ENCODE assay signal across 20 cellular contexts in genomic region chr16:50812876-50813466, GRCh38.
DNase-seq lines count a peak whose midpoint lies in the region; ATAC-seq and TF ChIP-seq lines count a peak whose summit lies in the region.
"Had no signal": no experiment of that assay in that cellular context is flagged by ENCODE, and none has a peak within 500 bp of the region (broad histone marks: within the 10 kb centered on the region; RNA-seq: fewer than 3 reads in every experiment).

No MANE protein-coding gene starts in this region.

- H3K27me3 Mint-ChIP-seq in activated CD8-positive, alpha-beta T cell treated with anti-CD3 and anti-CD28 coated beads, Interleukin-2, amount 10 ng/mL, durations not matched to agents 7 days and 5 days (ENCODE audit: low read depth) = no peaks in the 10 kb centered on the region
- H3K27me3 Mint-ChIP-seq in activated CD8-positive, alpha-beta T cell treated with anti-CD3 and anti-CD28 coated beads for 36 hours = peaks cover 1% of the 10 kb centered on the region
- no peaks in the 10 kb centered on the region for H3K27me3 Mint-ChIP-seq in type B pancreatic cell
- H3K27me3 Mint-ChIP-seq in CD8-positive, alpha-beta memory T cell = peaks cover 2 to 6% of the 10 kb centered on the region in 2 donors

- peaks cover 0 to 5% (median 0%) of the 10 kb centered on the region in 3 experiments for H3K27me3 ChIP-seq in neuronal stem cell (ENCODE audit: control insufficient read depth in 3 of 3, insufficient read depth in 3 of 3, low read depth in 1 of 3, low read length in 3 of 3)
- H3K27me3 ChIP-seq in mesendoderm (ENCODE audit: insufficient read depth, low read length, poor library complexity) = no peaks in the 10 kb centered on the region
- no peaks in the 10 kb centered on the region for H3K27me3 ChIP-seq in CD8-positive, alpha-beta memory T cell (ENCODE audit: insufficient read depth, low read length, poor library complexity, severe bottlenecking)
- H3K27me3 ChIP-seq: BLaER1 had no signal

- H3K79me1 ChIP-seq in neuronal stem cell (ENCODE audit: low read depth, low read length) = no peaks in the 10 kb centered on the region
- no peaks in the 10 kb centered on the region for H3K79me1 ChIP-seq in mesendoderm (ENCODE audit: low read length)

- peak; percentile 9 for DNase-seq in activated CD8-positive, alpha-beta T cell treated with anti-CD3 and anti-CD28 coated beads, Interleukin-2, amount 10 ng/mL, durations not matched to agents 7 days and 5 days
- no peak for DNase-seq in activated CD8-positive, alpha-beta T cell treated with anti-CD3 and anti-CD28 coated beads for 36 hours
- DNase-seq in fibroblast of gingiva (ENCODE audit: low read depth) = peak; percentile 51
- no peak for DNase-seq in neuronal stem cell (ENCODE audit: low spot score)
- peak; percentile 45 for DNase-seq in type B pancreatic cell (ENCODE audit: extremely low spot score, unreplicated experiment)
- no peak for DNase-seq in mesendoderm
- DNase-seq in CD8-positive, alpha-beta memory T cell = no peak
- DNase-seq: Calu3; CD4-positive, alpha-beta memory T cell; DND-41; EL; GM23248 had no signal

- no peak overlapping the region for H3K27ac ChIP-seq in neuronal stem cell (replicated peaks; ENCODE audit: low read length)
- H3K27ac ChIP-seq in mesendoderm (ENCODE audit: low read depth, low read length) = no peak overlapping the region
- no peak overlapping the region for H3K27ac ChIP-seq in CD8-positive, alpha-beta memory T cell (ENCODE audit: low read depth, low read length)
- H3K27ac ChIP-seq: 22Rv1, A549, BLaER1, GM23248 had no signal

- H2BK5ac ChIP-seq in neuronal stem cell (ENCODE audit: low read length) = no peak overlapping the region
- no peak overlapping the region for H2BK5ac ChIP-seq in mesendoderm (ENCODE audit: low read length)

- WGBS in neuronal stem cell (ENCODE audit: extremely low coverage in 2 of 2, insufficient read length in 2 of 2, insufficient replicate concordance in 1 of 2), 2 donors = no CpG with 5 or more reads among the region's 9 CpGs
- no CpG with 5 or more reads among the region's 9 CpGs for WGBS in mesendoderm (ENCODE audit: extremely low coverage, insufficient coverage, low lambda C conversion rate)

- H3K18ac ChIP-seq in neuronal stem cell (ENCODE audit: low read length) (no peak overlapping the region), mesendoderm (ENCODE audit: low read length) (no peak overlapping the region)

- no peak overlapping the region for H4K8ac ChIP-seq in neuronal stem cell (ENCODE audit: low read depth, low read length)
- no peak overlapping the region for H4K8ac ChIP-seq in mesendoderm (ENCODE audit: low read depth, low read length)

- H3K56ac ChIP-seq in mesendoderm (ENCODE audit: low read length) = no peak overlapping the region

- intact Hi-C loops in activated CD8-positive, alpha-beta T cell treated with anti-CD3 and anti-CD28 coated beads for 36 hours (cut with micrococcal nuclease) = no loop called here

- H3K14ac ChIP-seq in neuronal stem cell (ENCODE audit: low read length) = peak overlapping the region; percentile 92

- no peaks in the 10 kb centered on the region for H3K9me3 ChIP-seq in neuronal stem cell (replicated peaks in 1 of 2; ENCODE audit: control insufficient read depth in 2 of 2, insufficient read depth in 1 of 2, low read depth in 1 of 2, low read length in 2 of 2)
- no peaks in the 10 kb centered on the region for H3K9me3 ChIP-seq in CD8-positive, alpha-beta memory T cell (ENCODE audit: low read length)
- H3K9me3 ChIP-seq: A549, BLaER1, HAP-1 had no signal

- H2AK5ac ChIP-seq in neuronal stem cell (ENCODE audit: low read depth, low read length) (no peak overlapping the region), mesendoderm (ENCODE audit: low read length) (no peak overlapping the region)

- H3K4ac ChIP-seq in neuronal stem cell (ENCODE audit: low read length) (no peak overlapping the region), mesendoderm (ENCODE audit: low read depth, low read length) (no peak overlapping the region)

- H3K4me2 ChIP-seq in neuronal stem cell (ENCODE audit: insufficient read depth, low read length, poor library complexity, severe bottlenecking) (no peak overlapping the region), mesendoderm (ENCODE audit: low read length) (no peak overlapping the region)
- H3K4me2 ChIP-seq: A549, BLaER1 had no signal

- CTCF ChIA-PET in activated CD8-positive, alpha-beta T cell treated with anti-CD3 and anti-CD28 coated beads, Interleukin-2, amount 10 ng/mL, durations not matched to agents 7 days and 5 days (lab: Charles Lee) = interaction anchor here (1.5 kb wide), 1 partner anchor 146 kb away, joined by 4 read pairs; no protein-coding TSS in a partner anchor
- CTCF ChIA-PET in activated CD8-positive, alpha-beta T cell treated with anti-CD3 and anti-CD28 coated beads for 36 hours (lab: Charles Lee) = interaction anchor here (1.1 to 4.8 kb wide), 3 partner anchors 141 to 296 kb away, joined by 3 to 32 read pairs (median 6); no protein-coding TSS in a partner anchor
- CTCF ChIA-PET in CD8-positive, alpha-beta memory T cell (lab: Charles Lee) = interaction anchor here (1.1 to 4.7 kb wide), 2 partner anchors 7 to 75 kb away, joined by 3 to 35 read pairs; no protein-coding TSS in a partner anchor

- H3K27ac Mint-ChIP-seq in activated CD8-positive, alpha-beta T cell treated with anti-CD3 and anti-CD28 coated beads, Interleukin-2, amount 10 ng/mL, durations not matched to agents 7 days and 5 days = no peak overlapping the region
- H3K27ac Mint-ChIP-seq in activated CD8-positive, alpha-beta T cell treated with anti-CD3 and anti-CD28 coated beads for 36 hours = no peak overlapping the region
- no peak overlapping the region for H3K27ac Mint-ChIP-seq in type B pancreatic cell
- peak overlapping the region in 2 of 8 donors; percentile 65 for H3K27ac Mint-ChIP-seq in CD8-positive, alpha-beta memory T cell
- H3K27ac Mint-ChIP-seq: CD14-positive monocyte; CD4-positive, alpha-beta memory T cell; IgD-negative memory B cell had no signal

- H3K9ac ChIP-seq in neuronal stem cell (ENCODE audit: low read depth, low read length, poor library complexity) (no peak overlapping the region), mesendoderm (ENCODE audit: low read length) (no peak overlapping the region)
- H3K9ac ChIP-seq: BLaER1, GM23248 had no signal

- H4K91ac ChIP-seq in neuronal stem cell (ENCODE audit: low read depth, low read length, poor library complexity) = no peak overlapping the region

- H3K4me1 ChIP-seq in neuronal stem cell (ENCODE audit: control insufficient read depth in 2 of 2, insufficient read depth in 1 of 2, low read depth in 1 of 2, low read length in 2 of 2) (peaks cover 3 to 7% of the 10 kb centered on the region in 2 donors), mesendoderm (ENCODE audit: control insufficient read depth, low read depth, low read length) (peaks cover 5% of the 10 kb centered on the region)
- H3K4me1 ChIP-seq in CD8-positive, alpha-beta memory T cell (ENCODE audit: insufficient read depth, low read length) = no peaks in the 10 kb centered on the region
- H3K4me1 ChIP-seq: A549, HAP-1 had no signal

- H3K79me2 ChIP-seq in mesendoderm (ENCODE audit: control insufficient read depth, insufficient read depth, low read length) = no peaks in the 10 kb centered on the region

- POLR2A ChIA-PET in activated CD8-positive, alpha-beta T cell treated with anti-CD3 and anti-CD28 coated beads, Interleukin-2, amount 10 ng/mL, durations not matched to agents 7 days and 5 days (lab: Charles Lee) = interaction anchor here (0.6 kb wide), 1 partner anchor 72 kb away, joined by 3 read pairs; no protein-coding TSS in a partner anchor
- POLR2A ChIA-PET in activated CD8-positive, alpha-beta T cell treated with anti-CD3 and anti-CD28 coated beads for 36 hours (lab: Charles Lee) = no interaction called here
- POLR2A ChIA-PET in CD8-positive, alpha-beta memory T cell (lab: Charles Lee) = no interaction called here

- ATAC-seq in activated CD8-positive, alpha-beta T cell treated with anti-CD3 and anti-CD28 coated beads, Interleukin-2, amount 10 ng/mL, durations not matched to agents 7 days and 5 days = no peak
- ATAC-seq in activated CD8-positive, alpha-beta T cell treated with anti-CD3 and anti-CD28 coated beads for 36 hours = no peak
- ATAC-seq in HG03039 (IDR thresholded peaks at IDR 0.05; ENCODE audit: unreplicated experiment) = no peak
- ATAC-seq: A549, GM12878 had no signal

- H3K9me3 Mint-ChIP-seq in activated CD8-positive, alpha-beta T cell treated with anti-CD3 and anti-CD28 coated beads, Interleukin-2, amount 10 ng/mL, durations not matched to agents 7 days and 5 days (ENCODE audit: insufficient read depth) = no peaks in the 10 kb centered on the region
- no peaks in the 10 kb centered on the region for H3K9me3 Mint-ChIP-seq in activated CD8-positive, alpha-beta T cell treated with anti-CD3 and anti-CD28 coated beads for 36 hours
- H3K9me3 Mint-ChIP-seq in type B pancreatic cell = no peaks in the 10 kb centered on the region
- H3K9me3 Mint-ChIP-seq in CD8-positive, alpha-beta memory T cell = no peaks in the 10 kb centered on the region
- H3K9me3 Mint-ChIP-seq: CD14-positive monocyte, IgD-negative memory B cell had no signal

- no peak overlapping the region for H3K4me3 ChIP-seq in neuronal stem cell (ENCODE audit: low read length in 2 of 2)
- H3K4me3 ChIP-seq in mesendoderm (ENCODE audit: low read length) = no peak overlapping the region
- no peak overlapping the region for H3K4me3 ChIP-seq in CD8-positive, alpha-beta memory T cell (ENCODE audit: low read length)
- H3K4me3 ChIP-seq: A549, BLaER1, GM12878, GM23248, HAP-1 had no signal

- H2BK12ac ChIP-seq in neuronal stem cell (ENCODE audit: low read length) = no peak overlapping the region

- H3K36me3 ChIP-seq in neuronal stem cell (replicated peaks in 1 of 2; ENCODE audit: control insufficient read depth in 2 of 2, insufficient read depth in 2 of 2, low read length in 2 of 2) (no peaks in the 10 kb centered on the region), mesendoderm (ENCODE audit: control insufficient read depth, insufficient read depth, low read length) (no peaks in the 10 kb centered on the region)
- H3K36me3 ChIP-seq in CD8-positive, alpha-beta memory T cell (ENCODE audit: insufficient read depth, low read length) = no peaks in the 10 kb centered on the region
- H3K36me3 ChIP-seq: BLaER1, HAP-1 had no signal

- H2BK120ac ChIP-seq in neuronal stem cell (ENCODE audit: low read depth, low read length) = no peak overlapping the region
- no peak overlapping the region for H2BK120ac ChIP-seq in mesendoderm (ENCODE audit: low read depth, low read length)

- peaks cover 7% of the 10 kb centered on the region for H3K4me1 Mint-ChIP-seq in activated CD8-positive, alpha-beta T cell treated with anti-CD3 and anti-CD28 coated beads, Interleukin-2, amount 10 ng/mL, durations not matched to agents 7 days and 5 days (ENCODE audit: low read depth)
- peaks cover 3% of the 10 kb centered on the region for H3K4me1 Mint-ChIP-seq in activated CD8-positive, alpha-beta T cell treated with anti-CD3 and anti-CD28 coated beads for 36 hours (ENCODE audit: low read depth)
- H3K4me1 Mint-ChIP-seq in type B pancreatic cell (ENCODE audit: unreplicated experiment) = no peaks in the 10 kb centered on the region
- no peaks in the 10 kb centered on the region for H3K4me1 Mint-ChIP-seq in CD8-positive, alpha-beta memory T cell
- H3K4me1 Mint-ChIP-seq: CD14-positive monocyte; CD4-positive, alpha-beta memory T cell; IgD-negative memory B cell had no signal

- no peaks in the 10 kb centered on the region for H3K36me3 Mint-ChIP-seq in activated CD8-positive, alpha-beta T cell treated with anti-CD3 and anti-CD28 coated beads, Interleukin-2, amount 10 ng/mL, durations not matched to agents 7 days and 5 days (ENCODE audit: low read depth)
- H3K36me3 Mint-ChIP-seq in activated CD8-positive, alpha-beta T cell treated with anti-CD3 and anti-CD28 coated beads for 36 hours (ENCODE audit: low read depth) = no peaks in the 10 kb centered on the region
- H3K36me3 Mint-ChIP-seq in type B pancreatic cell = no peaks in the 10 kb centered on the region
- no peaks in the 10 kb centered on the region for H3K36me3 Mint-ChIP-seq in CD8-positive, alpha-beta memory T cell
- H3K36me3 Mint-ChIP-seq: CD14-positive monocyte; CD4-positive, alpha-beta memory T cell; IgD-negative memory B cell had no signal

- TF ChIP-seq CTCF in activated CD8-positive, alpha-beta T cell treated with anti-CD3 and anti-CD28 coated beads for 36 hours (IDR thresholded peaks at IDR 0.05) = no peak
- TF ChIP-seq CTCF in type B pancreatic cell (conservative IDR thresholded peaks at IDR 0.05) = no peak

- H3K23ac ChIP-seq in neuronal stem cell (ENCODE audit: low read depth, low read length, poor library complexity) (no peak overlapping the region), mesendoderm (ENCODE audit: low read length) (no peak overlapping the region)

- no peak overlapping the region for H2BK15ac ChIP-seq in neuronal stem cell (ENCODE audit: low read length)
- no peak overlapping the region for H2BK15ac ChIP-seq in mesendoderm (replicated peaks; ENCODE audit: low read depth)

- H4K5ac ChIP-seq in mesendoderm (ENCODE audit: low read length) = no peak overlapping the region

- no peak overlapping the region for H3K4me3 Mint-ChIP-seq in activated CD8-positive, alpha-beta T cell treated with anti-CD3 and anti-CD28 coated beads, Interleukin-2, amount 10 ng/mL, durations not matched to agents 7 days and 5 days
- no peak overlapping the region for H3K4me3 Mint-ChIP-seq in activated CD8-positive, alpha-beta T cell treated with anti-CD3 and anti-CD28 coated beads for 36 hours
- no peak overlapping the region for H3K4me3 Mint-ChIP-seq in type B pancreatic cell
- H3K4me3 Mint-ChIP-seq in CD8-positive, alpha-beta memory T cell = no peak overlapping the region
- H3K4me3 Mint-ChIP-seq: CD14-positive monocyte; CD4-positive, alpha-beta memory T cell; IgD-negative memory B cell had no signal

- no peak overlapping the region for H2AFZ ChIP-seq in neuronal stem cell (ENCODE audit: low read length)
- H2AFZ ChIP-seq: GM23248 had no signal

Comparison
In these comparisons a context has a peak if more than half of its experiments do, and no peak if none do; other contexts are left out.
1. DNase-seq: peak in activated CD8-positive, alpha-beta T cell treated with anti-CD3 and anti-CD28 coated beads, Interleukin-2, amount 10 ng/mL, durations not matched to agents 7 days and 5 days (single experiment), fibroblast of gingiva (single experiment) and type B pancreatic cell (single experiment); none in activated CD8-positive, alpha-beta T cell treated with anti-CD3 and anti-CD28 coated beads for 36 hours (single experiment), neuronal stem cell (single experiment), mesendoderm (single experiment) and CD8-positive, alpha-beta memory T cell (0 of 5).